ENCODE assay signal across 6 cellular contexts in genomic region chr4:694341-694940, GRCh38. TPM values are rescaled to one million over a fixed set of nuclear protein-coding genes. Genes with fewer than 3 reads are reported as not detected.
"Had no signal": no experiment of that assay in that cellular context is flagged by ENCODE, and none has a peak within 500 bp of the region (broad histone marks: within the 10 kb centered on the region; RNA-seq: fewer than 3 reads in every experiment).

No MANE protein-coding gene starts in this region.

RNA-seq across cellular contexts. Expression of gene SLC49A3, which starts 5.5 kb away (rescaled TPM):
- total RNA-seq: MCF 10A, NCI-H460, OCI-LY7, RPMI7951, SJCRH30, SK-MEL-5 had no signal
